Comparison of ENCODE assay signal across 15 cellular contexts in genomic region chr5:177360740-177361139, GRCh38. TPM values are rescaled to one million over a fixed set of nuclear protein-coding genes. Genes with fewer than 3 reads are reported as not detected.
"Had no signal": no experiment of that assay in that cellular context is flagged by ENCODE, and none has a peak within 500 bp of the region (broad histone marks: within the 10 kb centered on the region; RNA-seq: fewer than 3 reads in every experiment).

No MANE protein-coding gene starts in this region.

RNA-seq across cellular contexts. Expression of gene SLC34A1, which starts 23.5 kb away (rescaled TPM):
- total RNA-seq: activated T-helper 2 cell treated with anti-CD3 and anti-CD28 coated beads, Interferon-gamma antibody, Interleukin-2, Interleukin-4, amounts not matched to agents 10 μg/mL and 5 μg/mL and 100 μg/mL, durations not matched to agents 14 hours and 24 hours and 36 hours; endothelial cell of umbilical vein; esophagus muscularis mucosa; heart left ventricle; lung; osteocyte; prostate gland; right atrium auricular region; tibial nerve had no signal
- polyA plus RNA-seq: endothelial cell of umbilical vein, heart left ventricle had no signal

RNA-seq across cellular contexts. Expression of gene PFN3, which starts 39.7 kb away (rescaled TPM):
- total RNA-seq: activated CD4-positive, alpha-beta memory T cell treated with anti-CD3 and anti-CD28 coated beads, Interleukin-2, amount 10 ng/mL, durations not matched to agents 7 days and 5 days; activated CD8-positive, alpha-beta memory T cell treated with anti-CD3 and anti-CD28 coated beads, Interleukin-2, amount 10 ng/mL, durations not matched to agents 7 days and 5 days; activated T-helper 2 cell treated with anti-CD3 and anti-CD28 coated beads, Interferon-gamma antibody, Interleukin-2, Interleukin-4, amounts not matched to agents 10 μg/mL and 5 μg/mL and 100 μg/mL, durations not matched to agents 14 hours and 24 hours and 36 hours; endothelial cell of umbilical vein; esophagus muscularis mucosa; gastroesophageal sphincter; heart left ventricle; kidney; left lobe of liver; lung; neural crest cell; osteocyte; prostate gland; right atrium auricular region; tibial nerve had no signal
- polyA plus RNA-seq: endothelial cell of umbilical vein, heart left ventricle, lung had no signal
